In the genomic region with DNA sequence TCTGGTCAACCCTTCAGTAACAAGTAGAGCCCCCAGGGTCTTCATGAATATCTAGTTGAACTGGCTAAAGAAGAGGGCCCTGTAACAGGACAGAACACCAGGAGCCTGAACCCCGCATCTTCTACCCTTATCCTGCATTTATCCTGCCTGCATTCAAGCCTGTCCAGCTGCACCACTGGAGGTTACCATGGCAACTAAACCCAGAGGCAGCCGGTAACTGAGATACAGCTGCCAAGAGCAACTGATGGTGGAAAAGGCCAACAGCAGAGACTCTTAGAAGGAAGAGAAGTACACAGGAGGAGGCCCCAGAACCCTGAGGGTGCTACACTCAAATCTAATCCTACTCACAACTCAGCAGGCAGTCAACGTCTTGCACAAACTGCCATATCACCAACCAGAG, we compare ENCODE assay signal across 11 cellular contexts. TPM values are rescaled to one million over a fixed set of nuclear protein-coding genes. Genes with fewer than 3 reads are reported as not detected.
A peak's percentile ranks its signal among the peaks of the same experiment; 100 is the strongest.
DNase-seq lines count a peak whose midpoint lies in the region; ATAC-seq and TF ChIP-seq lines count a peak whose summit lies in the region.
"Had no signal": no experiment of that assay in that cellular context is flagged by ENCODE, and none has a peak within 500 bp of the region (broad histone marks: within the 10 kb centered on the region; RNA-seq: fewer than 3 reads in every experiment).

No MANE protein-coding gene starts in this region.

- H3K4me3 ChIP-seq in HAP-1 (no peak overlapping the region), dorsolateral prefrontal cortex (peak overlapping the region in 3 of 59 donors; percentile 1 to 18 (median 2)), neuronal stem cell (ENCODE audit: low read length in 2 of 2) (no peak overlapping the region)
- H3K4me3 ChIP-seq: esophagus muscularis mucosa, prostate gland, SJSA1 had no signal

- H4K8ac ChIP-seq in neuronal stem cell (ENCODE audit: low read depth, low read length) = no peak overlapping the region

- H3K27ac ChIP-seq in dorsolateral prefrontal cortex (peak overlapping the region in 48 of 59 donors; percentile 0 to 80 (median 58)), neuronal stem cell (replicated peaks; ENCODE audit: low read length) (no peak overlapping the region)
- H3K27ac ChIP-seq: esophagus muscularis mucosa, prostate gland, SJSA1 had no signal

- H2BK12ac ChIP-seq in neuronal stem cell (ENCODE audit: low read length) = no peak overlapping the region

- H3K4ac ChIP-seq in neuronal stem cell (ENCODE audit: low read length) = no peak overlapping the region

- intact Hi-C loops in dorsolateral prefrontal cortex (cut with DNase I) = no loop called here

- in situ Hi-C loops in HAP-1 (cut with MboI; ENCODE audit: low sequenced_read_pairs) = no loop called here

- H3K23ac ChIP-seq in neuronal stem cell (ENCODE audit: low read depth, low read length, poor library complexity) = no peak overlapping the region

- ATAC-seq in T-cell (replicated peaks in 1 of 4) = no peak
- ATAC-seq: HCT116 had no signal

- H3K4me1 Mint-ChIP-seq in T-cell = peaks cover 8 to 18% (median 14%) of the 10 kb centered on the region in 3 donors

- no peak overlapping the region for H3K4me3 Mint-ChIP-seq in T-cell

- no peak overlapping the region for H2BK15ac ChIP-seq in neuronal stem cell (ENCODE audit: low read length)

- no peaks in the 10 kb centered on the region for H3K9me3 ChIP-seq in HAP-1
- no peaks in the 10 kb centered on the region for H3K9me3 ChIP-seq in neuronal stem cell (replicated peaks in 1 of 2; ENCODE audit: control insufficient read depth in 2 of 2, insufficient read depth in 1 of 2, low read depth in 1 of 2, low read length in 2 of 2)
- H3K9me3 ChIP-seq: esophagus muscularis mucosa, prostate gland, SJSA1 had no signal

- H3K27me3 Mint-ChIP-seq in T-cell = no peaks in the 10 kb centered on the region

- no peak overlapping the region for H2AFZ ChIP-seq in neuronal stem cell (ENCODE audit: low read length)

- H3K14ac ChIP-seq in neuronal stem cell (ENCODE audit: low read length) = no peak overlapping the region

- no CpG with 5 or more reads among the region's 3 CpGs for WGBS in neuronal stem cell (ENCODE audit: extremely low coverage in 2 of 2, insufficient read length in 2 of 2, insufficient replicate concordance in 1 of 2), 2 donors

- no peak overlapping the region for H2BK120ac ChIP-seq in neuronal stem cell (ENCODE audit: low read depth, low read length)

- H3K4me2 ChIP-seq in neuronal stem cell (ENCODE audit: insufficient read depth, low read length, poor library complexity, severe bottlenecking) = no peak overlapping the region

- H3K27ac Mint-ChIP-seq in T-cell = no peak overlapping the region

- H4K91ac ChIP-seq in neuronal stem cell (ENCODE audit: low read depth, low read length, poor library complexity) = no peak overlapping the region

- H3K27me3 ChIP-seq in HAP-1 (ENCODE audit: low read depth) (no peaks in the 10 kb centered on the region), dorsolateral prefrontal cortex (no peaks in the 10 kb centered on the region), neuronal stem cell (ENCODE audit: control insufficient read depth in 3 of 3, insufficient read depth in 3 of 3, low read depth in 1 of 3, low read length in 3 of 3) (peaks cover 0 to 2% (median 0%) of the 10 kb centered on the region in 3 experiments)
- H3K27me3 ChIP-seq: esophagus muscularis mucosa, SJSA1 had no signal

- peaks cover 1% of the 10 kb centered on the region for H3K79me1 ChIP-seq in neuronal stem cell (ENCODE audit: low read depth, low read length)

- H3K36me3 ChIP-seq in HAP-1 (replicated peaks) (no peaks in the 10 kb centered on the region; the same call in 1 of the 2 replicates), neuronal stem cell (replicated peaks in 1 of 2; ENCODE audit: control insufficient read depth in 2 of 2, insufficient read depth in 2 of 2, low read length in 2 of 2) (no peaks in the 10 kb centered on the region)
- H3K36me3 ChIP-seq: prostate gland, SJSA1 had no signal

- H3K18ac ChIP-seq in neuronal stem cell (ENCODE audit: low read length) = no peak overlapping the region

- H3K36me3 Mint-ChIP-seq in T-cell = peaks cover 3% of the 10 kb centered on the region

- CTCF ChIA-PET in T-cell (lab: Charles Lee) = no interaction called here

- no peak for TF ChIP-seq CTCF in dorsolateral prefrontal cortex (IDR thresholded peaks at IDR 0.05 in 54 of 56, conservative IDR thresholded peaks at IDR 0.05 in 2 of 56; ENCODE audit: low read depth in 1 of 56, partially characterized antibody in 56 of 56)

- no peak overlapping the region for H3K9ac ChIP-seq in neuronal stem cell (ENCODE audit: low read depth, low read length, poor library complexity)

- H3K9me3 Mint-ChIP-seq in T-cell = no peaks in the 10 kb centered on the region

- no peak overlapping the region for H2AK5ac ChIP-seq in neuronal stem cell (ENCODE audit: low read depth, low read length)

- POLR2A ChIA-PET in T-cell (lab: Charles Lee) = interaction anchor here in 1 of 2 donors (0.6 kb wide), 1 partner anchor 55 kb away, joined by 5 read pairs; no protein-coding TSS in a partner anchor

- peak; percentile 35 to 36 for DNase-seq in HAP-1 (ENCODE audit: low spot score in 2 of 2)
- DNase-seq in NCI-H524 treated with DMSO at 0.1 percent for 48 hours (lab: John Stamatoyannopoulos, UW) = peak; percentile 73
- DNase-seq in dorsolateral prefrontal cortex = peak in 8 of 10 donors; percentile 37 to 76 (median 68)
- DNase-seq in neuronal stem cell (ENCODE audit: low spot score) = peak; percentile 54
- no peak for DNase-seq in HuH-7 (ENCODE audit: low spot score)
- no peak for DNase-seq in A172 (ENCODE audit: low spot score)
- no peak for DNase-seq in T-cell

- H3K4me1 ChIP-seq in HAP-1 = no peaks in the 10 kb centered on the region
- H3K4me1 ChIP-seq in neuronal stem cell (ENCODE audit: control insufficient read depth in 2 of 2, insufficient read depth in 1 of 2, low read depth in 1 of 2, low read length in 2 of 2) = peaks cover 9% of the 10 kb centered on the region in 2 donors

- H2BK5ac ChIP-seq in neuronal stem cell (ENCODE audit: low read length) = no peak overlapping the region

RNA-seq across cellular contexts. Expression of a gene that starts 3.7 kb away (rescaled TPM):
- 10 to 100 TPM; 19.8 to 50.2 (median 30.1) TPM for total RNA-seq in dorsolateral prefrontal cortex
- polyA plus RNA-seq in neuronal stem cell (2013, experiment 1 of 2) = 26.0 TPM
- polyA plus RNA-seq in neuronal stem cell (2013, experiment 2 of 2) = 27.0 TPM
- 33.9 and 37.3 TPM in 2 replicates for total RNA-seq in A172 (2014; rRNA removed; shearing (Covaris generic))
- total RNA-seq in T-cell = 10 to 100 TPM; 30.9 to 51.8 (median 49.0) TPM

RNA-seq across cellular contexts. Expression of a gene that starts 47.3 kb away (rescaled TPM):
- total RNA-seq in dorsolateral prefrontal cortex = 10 to 100 TPM in 76 of 120 experiments, 1 to 10 TPM in 44; 6.2 to 24.2 (median 11.2) TPM
- 3.0 TPM for polyA plus RNA-seq in neuronal stem cell (2013, experiment 1 of 2)
- polyA plus RNA-seq in neuronal stem cell (2013, experiment 2 of 2) = 2.8 TPM
- 23.9 and 45.5 TPM in 2 replicates for total RNA-seq in A172 (2014; rRNA removed; shearing (Covaris generic))
- 10 to 100 TPM in 4 of 5 donors, 1 to 10 TPM in 1; 9.4 to 18.2 (median 14.7) TPM for total RNA-seq in T-cell

Comparison
In these comparisons a context has a peak if more than half of its experiments do, and no peak if none do; other contexts are left out.
1. DNase-seq: peak in HAP-1 (2 of 2), NCI-H524 treated with DMSO at 0.1 percent for 48 hours (single experiment), dorsolateral prefrontal cortex (8 of 10) and neuronal stem cell (single experiment); none in HuH-7 (single experiment), A172 (single experiment) and T-cell (0 of 34).